Comparison of ENCODE assay signal across 1 cellular context in genomic region chr16:66886346-66886745, GRCh38.
TF ChIP-seq lines count a peak whose summit lies in the region.

No MANE protein-coding gene starts in this region.

TF ChIP-seq in K562, 482 proteins besides CTCF, POLR2A, EP300 and RAD21:
- TF ChIP-seq ZNF77 (CRISPR knock-in tag; IDR thresholded peaks at IDR 0.05) (no peak), MAFK (IDR thresholded peaks at IDR 0.05; ENCODE audit: low read length) (no peak), GABPB2 (CRISPR knock-in tag; conservative IDR thresholded peaks at IDR 0.05) (no peak), ZNF184 (CRISPR knock-in tag; IDR thresholded peaks at IDR 0.05) (no peak), DEAF1 (CRISPR knock-in tag; IDR thresholded peaks at IDR 0.05) (no peak), ZNF766 (CRISPR knock-in tag; conservative IDR thresholded peaks at IDR 0.05) (no peak), SRSF9 (IDR thresholded peaks at IDR 0.05; ENCODE audit: borderline replicate concordance, low read depth, low read length) (no peak), HDAC6 (IDR thresholded peaks at IDR 0.05; ENCODE audit: low read depth, low read length) (no peak), ZNF41 (CRISPR knock-in tag; conservative IDR thresholded peaks at IDR 0.05) (no peak), ZNF274 (IDR thresholded peaks at IDR 0.05; ENCODE audit: borderline replicate concordance, low read depth, low read length) (no peak), ZEB2 (IDR thresholded peaks at IDR 0.05) (no peak), SMARCC2 (IDR thresholded peaks at IDR 0.05; ENCODE audit: low read depth) (no peak)
- TF ChIP-seq, protein P1, sequence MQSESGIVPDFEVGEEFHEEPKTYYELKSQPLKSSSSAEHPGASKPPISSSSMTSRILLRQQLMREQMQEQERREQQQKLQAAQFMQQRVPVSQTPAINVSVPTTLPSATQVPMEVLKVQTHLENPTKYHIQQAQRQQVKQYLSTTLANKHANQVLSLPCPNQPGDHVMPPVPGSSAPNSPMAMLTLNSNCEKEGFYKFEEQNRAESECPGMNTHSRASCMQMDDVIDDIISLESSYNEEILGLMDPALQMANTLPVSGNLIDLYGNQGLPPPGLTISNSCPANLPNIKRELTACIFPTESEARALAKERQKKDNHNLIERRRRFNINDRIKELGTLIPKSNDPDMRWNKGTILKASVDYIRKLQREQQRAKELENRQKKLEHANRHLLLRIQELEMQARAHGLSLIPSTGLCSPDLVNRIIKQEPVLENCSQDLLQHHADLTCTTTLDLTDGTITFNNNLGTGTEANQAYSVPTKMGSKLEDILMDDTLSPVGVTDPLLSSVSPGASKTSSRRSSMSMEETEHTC (IDR thresholded peaks at IDR 0.05), result no peak
- TF ChIP-seq, protein P2, sequence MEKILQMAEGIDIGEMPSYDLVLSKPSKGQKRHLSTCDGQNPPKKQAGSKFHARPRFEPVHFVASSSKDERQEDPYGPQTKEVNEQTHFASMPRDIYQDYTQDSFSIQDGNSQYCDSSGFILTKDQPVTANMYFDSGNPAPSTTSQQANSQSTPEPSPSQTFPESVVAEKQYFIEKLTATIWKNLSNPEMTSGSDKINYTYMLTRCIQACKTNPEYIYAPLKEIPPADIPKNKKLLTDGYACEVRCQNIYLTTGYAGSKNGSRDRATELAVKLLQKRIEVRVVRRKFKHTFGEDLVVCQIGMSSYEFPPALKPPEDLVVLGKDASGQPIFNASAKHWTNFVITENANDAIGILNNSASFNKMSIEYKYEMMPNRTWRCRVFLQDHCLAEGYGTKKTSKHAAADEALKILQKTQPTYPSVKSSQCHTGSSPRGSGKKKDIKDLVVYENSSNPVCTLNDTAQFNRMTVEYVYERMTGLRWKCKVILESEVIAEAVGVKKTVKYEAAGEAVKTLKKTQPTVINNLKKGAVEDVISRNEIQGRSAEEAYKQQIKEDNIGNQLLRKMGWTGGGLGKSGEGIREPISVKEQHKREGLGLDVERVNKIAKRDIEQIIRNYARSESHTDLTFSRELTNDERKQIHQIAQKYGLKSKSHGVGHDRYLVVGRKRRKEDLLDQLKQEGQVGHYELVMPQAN (IDR thresholded peaks at IDR 0.05; ENCODE audit: borderline replicate concordance), result no peak
- TF ChIP-seq, protein P3, sequence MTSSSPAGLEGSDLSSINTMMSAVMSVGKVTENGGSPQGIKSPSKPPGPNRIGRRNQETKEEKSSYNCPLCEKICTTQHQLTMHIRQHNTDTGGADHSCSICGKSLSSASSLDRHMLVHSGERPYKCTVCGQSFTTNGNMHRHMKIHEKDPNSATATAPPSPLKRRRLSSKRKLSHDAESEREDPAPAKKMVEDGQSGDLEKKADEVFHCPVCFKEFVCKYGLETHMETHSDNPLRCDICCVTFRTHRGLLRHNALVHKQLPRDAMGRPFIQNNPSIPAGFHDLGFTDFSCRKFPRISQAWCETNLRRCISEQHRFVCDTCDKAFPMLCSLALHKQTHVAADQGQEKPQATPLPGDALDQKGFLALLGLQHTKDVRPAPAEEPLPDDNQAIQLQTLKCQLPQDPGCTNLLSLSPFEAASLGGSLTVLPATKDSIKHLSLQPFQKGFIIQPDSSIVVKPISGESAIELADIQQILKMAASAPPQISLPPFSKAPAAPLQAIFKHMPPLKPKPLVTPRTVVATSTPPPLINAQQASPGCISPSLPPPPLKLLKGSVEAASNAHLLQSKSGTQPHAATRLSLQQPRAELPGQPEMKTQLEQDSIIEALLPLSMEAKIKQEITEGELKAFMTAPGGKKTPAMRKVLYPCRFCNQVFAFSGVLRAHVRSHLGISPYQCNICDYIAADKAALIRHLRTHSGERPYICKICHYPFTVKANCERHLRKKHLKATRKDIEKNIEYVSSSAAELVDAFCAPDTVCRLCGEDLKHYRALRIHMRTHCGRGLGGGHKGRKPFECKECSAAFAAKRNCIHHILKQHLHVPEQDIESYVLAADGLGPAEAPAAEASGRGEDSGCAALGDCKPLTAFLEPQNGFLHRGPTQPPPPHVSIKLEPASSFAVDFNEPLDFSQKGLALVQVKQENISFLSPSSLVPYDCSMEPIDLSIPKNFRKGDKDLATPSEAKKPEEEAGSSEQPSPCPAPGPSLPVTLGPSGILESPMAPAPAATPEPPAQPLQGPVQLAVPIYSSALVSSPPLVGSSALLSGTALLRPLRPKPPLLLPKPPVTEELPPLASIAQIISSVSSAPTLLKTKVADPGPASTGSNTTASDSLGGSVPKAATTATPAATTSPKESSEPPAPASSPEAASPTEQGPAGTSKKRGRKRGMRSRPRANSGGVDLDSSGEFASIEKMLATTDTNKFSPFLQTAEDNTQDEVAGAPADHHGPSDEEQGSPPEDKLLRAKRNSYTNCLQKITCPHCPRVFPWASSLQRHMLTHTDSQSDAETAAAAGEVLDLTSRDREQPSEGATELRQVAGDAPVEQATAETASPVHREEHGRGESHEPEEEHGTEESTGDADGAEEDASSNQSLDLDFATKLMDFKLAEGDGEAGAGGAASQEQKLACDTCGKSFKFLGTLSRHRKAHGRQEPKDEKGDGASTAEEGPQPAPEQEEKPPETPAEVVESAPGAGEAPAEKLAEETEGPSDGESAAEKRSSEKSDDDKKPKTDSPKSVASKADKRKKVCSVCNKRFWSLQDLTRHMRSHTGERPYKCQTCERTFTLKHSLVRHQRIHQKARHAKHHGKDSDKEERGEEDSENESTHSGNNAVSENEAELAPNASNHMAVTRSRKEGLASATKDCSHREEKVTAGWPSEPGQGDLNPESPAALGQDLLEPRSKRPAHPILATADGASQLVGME (CRISPR knock-in tag; IDR thresholded peaks at IDR 0.05), result no peak
